Comparison of ENCODE assay signal across 21 cellular contexts in the genomic region with DNA sequence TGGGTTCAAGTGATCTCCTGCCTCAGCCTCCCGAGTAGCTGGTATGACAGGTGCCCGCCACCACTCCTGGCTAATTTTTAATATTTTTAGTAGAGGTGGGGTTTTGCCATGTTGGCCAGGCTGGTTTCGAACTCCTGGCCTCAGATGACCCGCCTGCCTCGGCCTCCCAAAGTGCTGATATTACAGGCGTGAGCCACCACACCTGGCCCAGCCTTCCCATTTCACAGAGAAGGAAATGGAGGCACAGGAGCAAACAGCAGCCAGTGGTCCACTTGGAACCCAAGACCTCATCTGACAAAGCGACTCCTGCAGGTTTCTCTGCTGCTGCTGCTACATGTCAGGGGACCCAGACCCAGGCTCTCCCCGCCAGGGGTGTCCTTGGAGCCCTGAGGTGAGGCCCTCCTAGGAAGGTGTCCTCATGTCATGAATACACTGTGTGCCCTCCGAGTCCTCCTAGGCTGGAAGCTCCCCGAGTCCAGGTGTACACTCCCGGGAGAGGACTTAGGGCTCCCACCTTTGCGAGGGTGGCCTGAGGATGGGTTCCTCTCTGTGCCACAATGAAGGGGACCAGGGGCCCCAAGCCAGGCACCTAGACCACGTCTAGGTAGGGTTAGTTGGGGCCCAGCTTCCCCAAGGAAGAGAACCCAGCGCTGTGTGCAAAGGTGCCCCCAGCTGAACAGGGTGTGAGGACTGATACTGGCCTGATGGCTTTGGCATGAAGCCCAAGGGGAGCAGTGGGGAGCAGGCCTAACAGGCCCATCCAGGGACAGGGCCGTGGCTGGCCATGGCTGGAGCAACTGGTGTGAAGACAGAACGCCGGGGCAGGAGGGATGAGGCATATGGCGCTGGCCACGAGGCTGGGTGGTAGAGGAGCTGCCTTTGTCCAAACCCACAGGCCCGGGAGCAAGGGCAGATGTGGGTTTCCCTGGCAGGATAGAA. TPM values are rescaled to one million over a fixed set of nuclear protein-coding genes. Genes with fewer than 3 reads are reported as not detected.
DNase-seq lines count a peak whose midpoint lies in the region; ATAC-seq and TF ChIP-seq lines count a peak whose summit lies in the region.
"Had no signal": no experiment of that assay in that cellular context is flagged by ENCODE, and none has a peak within 500 bp of the region (broad histone marks: within the 10 kb centered on the region; RNA-seq: fewer than 3 reads in every experiment).

No MANE protein-coding gene starts in this region.

- H3K4ac ChIP-seq in IMR-90 (ENCODE audit: low read depth, low read length): no peak overlapping the region

- H3K36me3 Mint-ChIP-seq in activated naive CD4-positive, alpha-beta T cell treated with anti-CD3 and anti-CD28 coated beads, Interleukin-2, amount 50 U/mL, for 72 hours: no peaks in the 10 kb centered on the region
- peaks cover 1% of the 10 kb centered on the region for H3K36me3 Mint-ChIP-seq in osteocyte (ENCODE audit: unreplicated experiment)

- H2BK20ac ChIP-seq in IMR-90 (ENCODE audit: low read depth, low read length): no peak overlapping the region

- H4K8ac ChIP-seq in IMR-90 (ENCODE audit: low read depth in 2 of 2, low read length in 2 of 2): no peak overlapping the region

- CTCF ChIA-PET in IMR-90 (lab: Yijun Ruan, JAX): no interaction called here

- no peak overlapping the region for H3K56ac ChIP-seq in IMR-90 (ENCODE audit: extremely low read depth, insufficient read depth, low read length)

- H3K18ac ChIP-seq in IMR-90 (ENCODE audit: low read depth, low read length): no peak overlapping the region

- no peak for TF ChIP-seq CTCF in IMR-90 (conservative IDR thresholded peaks at IDR 0.05; ENCODE audit: low read depth, low read length)
- TF ChIP-seq CTCF in osteocyte (IDR thresholded peaks at IDR 0.05): no peak

- no peak overlapping the region for H2BK15ac ChIP-seq in IMR-90 (ENCODE audit: low read depth, low read length)

- H3K14ac ChIP-seq in IMR-90 (replicated peaks; ENCODE audit: low read depth, low read length): no peak overlapping the region

- H3K9me1 ChIP-seq in IMR-90 (ENCODE audit: insufficient read depth, low read length): peaks cover 9% of the 10 kb centered on the region; the same call in 1 of the 2 replicates

- no peaks in the 10 kb centered on the region for H3K27me3 ChIP-seq in IMR-90 (ENCODE audit: control insufficient read depth, insufficient read depth, low read length)
- H3K27me3 ChIP-seq: brain microvascular endothelial cell, left lung, upper lobe of left lung had no signal

- H4K5ac ChIP-seq in IMR-90 (ENCODE audit: low read depth, low read length): no peak overlapping the region

- H2BK120ac ChIP-seq in IMR-90 (ENCODE audit: low read depth, low read length): no peak overlapping the region

- H3K4me3 ChIP-seq in IMR-90 (ENCODE audit: insufficient read depth, low read depth, low read length): no peak overlapping the region
- H3K4me3 ChIP-seq: left lung, SK-N-MC, upper lobe of left lung had no signal

- peaks cover 3% of the 10 kb centered on the region; the same call in 1 of the 2 replicates for H3K9me3 ChIP-seq in IMR-90 (ENCODE audit: control insufficient read depth, insufficient read depth, low read length)
- H3K9me3 ChIP-seq: left lung, upper lobe of left lung had no signal

- no peak overlapping the region for H3K4me3 Mint-ChIP-seq in osteocyte (ENCODE audit: unreplicated experiment)
- H3K4me3 Mint-ChIP-seq: activated CD4-positive, alpha-beta T cell treated with anti-CD3 and anti-CD28 coated beads, Interleukin-2, amount 10 ng/mL, durations not matched to agents 7 days and 5 days; activated T-helper 17 cell treated with anti-CD3 and anti-CD28 coated beads, Interleukin-2, amount 50 U/mL, for 72 hours; B cell had no signal

- peak overlapping the region; percentile 5 to 65 for H3K27ac Mint-ChIP-seq in activated naive CD4-positive, alpha-beta T cell treated with anti-CD3 and anti-CD28 coated beads, Interleukin-2, amount 50 U/mL, for 72 hours
- H3K27ac Mint-ChIP-seq in osteocyte (ENCODE audit: unreplicated experiment): no peak overlapping the region
- H3K27ac Mint-ChIP-seq: activated CD4-positive, alpha-beta T cell treated with anti-CD3 and anti-CD28 coated beads, Interleukin-2, amount 10 ng/mL, durations not matched to agents 7 days and 5 days; activated T-helper 17 cell treated with anti-CD3 and anti-CD28 coated beads, Interleukin-2, amount 50 U/mL, for 72 hours; B cell had no signal

- TF ChIP-seq POLR2A in IMR-90 (IDR thresholded peaks at IDR 0.05; ENCODE audit: low read depth, low read length): no peak

- H3K4me1 Mint-ChIP-seq in osteocyte (ENCODE audit: unreplicated experiment): peaks cover 24% of the 10 kb centered on the region
- H3K4me1 Mint-ChIP-seq: activated CD4-positive, alpha-beta T cell treated with anti-CD3 and anti-CD28 coated beads, Interleukin-2, amount 10 ng/mL, durations not matched to agents 7 days and 5 days; activated T-helper 17 cell treated with anti-CD3 and anti-CD28 coated beads, Interleukin-2, amount 50 U/mL, for 72 hours; B cell had no signal

- POLR2A ChIA-PET in IMR-90 (lab: Charles Lee; ENCODE audit: unreplicated experiment): no interaction called here

- no peak overlapping the region for H3K27ac ChIP-seq in IMR-90 (ENCODE audit: insufficient read depth, low read length)
- H3K27ac ChIP-seq: brain microvascular endothelial cell, left lung, SK-N-MC, upper lobe of left lung had no signal

- no peak overlapping the region for H3K23ac ChIP-seq in IMR-90 (ENCODE audit: low read depth, low read length)

- no peak overlapping the region for H4K91ac ChIP-seq in IMR-90 (ENCODE audit: insufficient read depth, low read depth, low read length)

- no peak overlapping the region; the same call in 1 of the 2 replicates for H2AK5ac ChIP-seq in IMR-90 (ENCODE audit: low read depth, low read length)

- peaks cover 18% of the 10 kb centered on the region; the same call in 1 of the 2 replicates for H3K36me3 ChIP-seq in IMR-90 (ENCODE audit: control insufficient read depth, insufficient read depth, low read length)
- H3K36me3 ChIP-seq: brain microvascular endothelial cell had no signal

- peaks cover 5% of the 10 kb centered on the region; the same call in 1 of the 2 replicates for H3K4me1 ChIP-seq in IMR-90 (ENCODE audit: control insufficient read depth, insufficient read depth, low read length)
- H3K4me1 ChIP-seq: left lung, upper lobe of left lung had no signal

- intact Hi-C loops in IMR-90 (cut with micrococcal nuclease): no loop called here

- no TSS peak for BruUV-seq in IMR-90 (replicated peaks; lab: Mats Ljungman, UMichigan)

- H3K4me2 ChIP-seq in IMR-90 (ENCODE audit: low read depth, low read length): no peak overlapping the region

- WGBS in IMR-90 (ENCODE audit: extremely low coverage in 2 of 2, insufficient read length in 1 of 2), 2 experiments: 94% methylated on average over 11 of the region's 20 CpGs; no CpG with 5 or more reads in 1 of the 2 experiments

- no peak for DNase-seq in activated naive CD4-positive, alpha-beta T cell treated with anti-CD3 and anti-CD28 coated beads, Interleukin-2, amount 50 U/mL, for 72 hours (ENCODE audit: low spot score in 2 of 2)
- DNase-seq in activated naive CD4-positive, alpha-beta T cell (lab: John Stamatoyannopoulos, UW): no peak
- DNase-seq in IMR-90 (no peak), iPS-NIHi7 (ENCODE audit: extremely low spot score) (peak; percentile 8), osteocyte (ENCODE audit: extremely low spot score, unreplicated experiment) (peak; percentile 78), DMS153 treated with DMSO at 0.1 percent for 48 hours (lab: John Stamatoyannopoulos, UW; ENCODE audit: unreplicated experiment) (no peak), foreskin melanocyte (no peak)
- DNase-seq: activated CD4-positive, alpha-beta T cell treated with anti-CD3 and anti-CD28 coated beads, Interleukin-2, amount 10 ng/mL, durations not matched to agents 7 days and 5 days; brain microvascular endothelial cell; cortex of kidney; KG1; left lung; NCI-H1436 treated with DMSO at 0.1 percent for 48 hours; occipital lobe; stimulated activated CD4-positive, alpha-beta T cell treated with anti-CD3 and anti-CD28 coated beads, Interleukin-4, amount 100 ng/mL, for 24 hours; T-helper 2 cell had no signal

- no peak overlapping the region for H3K9ac ChIP-seq in IMR-90 (ENCODE audit: low read depth, low read length)

- peak overlapping the region; percentile 41 for H2AFZ ChIP-seq in IMR-90 (replicated peaks; ENCODE audit: low read length, poor library complexity)

- in situ Hi-C loops in IMR-90 (cut with MboI; ENCODE audit: low sequenced_read_pairs): no loop called here

- no peaks in the 10 kb centered on the region for H3K27me3 Mint-ChIP-seq in osteocyte (ENCODE audit: unreplicated experiment)
- H3K27me3 Mint-ChIP-seq: activated CD4-positive, alpha-beta T cell treated with anti-CD3 and anti-CD28 coated beads, Interleukin-2, amount 10 ng/mL, durations not matched to agents 7 days and 5 days; activated T-helper 17 cell treated with anti-CD3 and anti-CD28 coated beads, Interleukin-2, amount 50 U/mL, for 72 hours; B cell had no signal

- no peak overlapping the region for H2BK5ac ChIP-seq in IMR-90 (ENCODE audit: low read depth, low read length, poor library complexity, severe bottlenecking)

- dilution Hi-C loops in IMR-90 (cut with HindIII; ENCODE audit: low sequenced_read_pairs, unreplicated experiment): no loop called here

- ATAC-seq in activated naive CD4-positive, alpha-beta T cell treated with anti-CD3 and anti-CD28 coated beads, Interleukin-2, amount 50 U/mL, for 72 hours: no peak
- ATAC-seq in IMR-90 (ENCODE audit: low read depth): no peak
- ATAC-seq in HG02623 (IDR thresholded peaks at IDR 0.05; ENCODE audit: unreplicated experiment): no peak
- ATAC-seq: activated T-helper 17 cell treated with anti-CD3 and anti-CD28 coated beads, Interleukin-2, amount 50 U/mL, for 72 hours; left lung had no signal

- peaks cover 10 to 20% of the 10 kb centered on the region in 2 experiments; a peak in 3 of 4 replicates for H3K79me1 ChIP-seq in IMR-90 (ENCODE audit: low read depth in 1 of 2, low read length in 2 of 2)

- TF ChIP-seq RAD21 in IMR-90 (IDR thresholded peaks at IDR 0.05; ENCODE audit: low read length): no peak

- H4K20me1 ChIP-seq in IMR-90 (ENCODE audit: insufficient read depth, low read length): peaks cover 18% of the 10 kb centered on the region

- no peaks in the 10 kb centered on the region for H3K9me3 Mint-ChIP-seq in activated naive CD4-positive, alpha-beta T cell treated with anti-CD3 and anti-CD28 coated beads, Interleukin-2, amount 50 U/mL, for 72 hours
- H3K9me3 Mint-ChIP-seq in osteocyte (ENCODE audit: unreplicated experiment): no peaks in the 10 kb centered on the region
- H3K9me3 Mint-ChIP-seq: activated CD4-positive, alpha-beta T cell treated with anti-CD3 and anti-CD28 coated beads, Interleukin-2, amount 10 ng/mL, durations not matched to agents 7 days and 5 days; activated T-helper 17 cell treated with anti-CD3 and anti-CD28 coated beads, Interleukin-2, amount 50 U/mL, for 72 hours had no signal

- peak overlapping the region; percentile 42 for H2AK9ac ChIP-seq in IMR-90 (replicated peaks; ENCODE audit: low read depth, low read length, poor library complexity)

RNA-seq across cellular contexts. Expression of a gene that starts 56.1 kb away (rescaled TPM):
- 10 to 100 TPM in 1 of 2 donors, 1 to 10 TPM in 1; 2.9 to 14.5 TPM for total RNA-seq in activated naive CD4-positive, alpha-beta T cell treated with anti-CD3 and anti-CD28 coated beads, Interleukin-2, amount 50 U/mL, for 72 hours
- total RNA-seq in IMR-90 (2012; rRNA removed) (29.7 and 29.9 TPM in 2 replicates), osteocyte (42.6 and 43.0 TPM in 2 replicates)
- polyA plus RNA-seq in IMR-90 (2012; rRNA removed): 36.9 and 39.7 TPM in 2 replicates
- polyA plus RNA-seq in IMR-90 (2012; cell fraction: cytosol; rRNA removed): 22.1 and 48.3 TPM in 2 replicates
- 21.0 and 34.4 TPM in 2 replicates for polyA plus RNA-seq in IMR-90 (2012; cell fraction: nucleus; rRNA removed; ENCODE audit: low replicate concordance)

Comparison
In these comparisons a context has a peak if more than half of its experiments do, and no peak if none do; other contexts are left out.
1. DNase-seq: peak in iPS-NIHi7 (single experiment) and osteocyte (single experiment); none in activated naive CD4-positive, alpha-beta T cell treated with anti-CD3 and anti-CD28 coated beads, Interleukin-2, amount 50 U/mL, for 72 hours (0 of 2), activated naive CD4-positive, alpha-beta T cell (0 of 4), IMR-90 (single experiment), DMS153 treated with DMSO at 0.1 percent for 48 hours (single experiment) and foreskin melanocyte (single experiment).